In the genomic region with DNA sequence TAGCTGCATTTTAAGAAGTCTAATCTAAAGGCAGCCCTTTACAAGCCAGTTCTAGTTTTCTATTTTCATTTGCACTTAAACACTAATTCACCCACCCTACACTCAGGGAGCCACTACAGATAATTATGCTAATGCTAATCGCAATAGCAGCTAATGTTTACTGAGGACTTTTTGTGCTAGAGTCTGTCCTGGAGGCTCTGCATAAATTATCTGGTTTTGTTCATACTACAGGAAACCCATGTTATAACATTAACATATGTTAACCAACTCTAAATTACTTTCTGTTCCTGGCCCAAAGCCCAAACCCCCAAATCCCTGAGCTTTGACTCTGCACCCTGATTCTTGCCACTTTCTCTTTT, we compare ENCODE assay signal across 8 cellular contexts. TPM values are rescaled to one million over a fixed set of nuclear protein-coding genes. Genes with fewer than 3 reads are reported as not detected.
DNase-seq lines count a peak whose midpoint lies in the region; ATAC-seq and TF ChIP-seq lines count a peak whose summit lies in the region.

No MANE protein-coding gene starts in this region.

- DNase-seq in GM06990 (ENCODE audit: extremely low read depth, insufficient read length) (no peak), HFF-Myc (ENCODE audit: extremely low read depth, low read depth) (no peak), thoracic aorta (ENCODE audit: low spot score) (no peak), NCI-H774 (lab: John Stamatoyannopoulos, UW) (no peak), NCI-H1092 (lab: John Stamatoyannopoulos, UW) (no peak), posterior cingulate gyrus (no peak)

- H3K27ac ChIP-seq in iPS-18a (ENCODE audit: low read length) (no peak overlapping the region), thoracic aorta (no peak overlapping the region)

- ATAC-seq in thoracic aorta (ENCODE audit: insufficient number of reproducible peaks, low FRiP score, low read depth): no peak

- H3K36me3 ChIP-seq in GM06990 (ENCODE audit: control insufficient read depth, insufficient read depth, low read length): no peaks in the 10 kb centered on the region
- no peaks in the 10 kb centered on the region for H3K36me3 ChIP-seq in iPS-18a (ENCODE audit: control insufficient read depth, low read depth, low read length)
- H3K36me3 ChIP-seq in thoracic aorta: no peaks in the 10 kb centered on the region

- no peaks in the 10 kb centered on the region for H3K9me3 ChIP-seq in iPS-18a (ENCODE audit: control insufficient read depth, low read depth, low read length)
- no peaks in the 10 kb centered on the region for H3K9me3 ChIP-seq in thoracic aorta

- H3K27me3 ChIP-seq in GM06990 (replicated peaks; ENCODE audit: control insufficient read depth, insufficient read depth, low read length) (no peaks in the 10 kb centered on the region), iPS-18a (ENCODE audit: control insufficient read depth, insufficient read depth, low read length) (peaks cover 23% of the 10 kb centered on the region), thoracic aorta (replicated peaks; ENCODE audit: insufficient read depth) (no peaks in the 10 kb centered on the region)

- H3K4me1 ChIP-seq in iPS-18a (ENCODE audit: control insufficient read depth, low read depth, low read length): peaks cover 12% of the 10 kb centered on the region
- no peaks in the 10 kb centered on the region for H3K4me1 ChIP-seq in thoracic aorta (ENCODE audit: control insufficient read depth in 1 of 2, low read depth in 2 of 2)

- H3K4me3 ChIP-seq in GM06990 (replicated peaks; ENCODE audit: low read depth, low read length): peak overlapping the region; percentile 74
- peak overlapping the region; percentile 41 for H3K4me3 ChIP-seq in HFF-Myc (replicated peaks; ENCODE audit: low read depth, low read length)
- peak overlapping the region; percentile 57 for H3K4me3 ChIP-seq in WI38 (ENCODE audit: low read depth, low read length)
- peak overlapping the region; percentile 85 for H3K4me3 ChIP-seq in iPS-18a (ENCODE audit: low read length)
- H3K4me3 ChIP-seq in thoracic aorta: peak overlapping the region; percentile 73

- intact Hi-C loops in posterior cingulate gyrus (cut with DNase I): no loop called here

- TF ChIP-seq CTCF in GM06990 (IDR thresholded peaks at IDR 0.05; ENCODE audit: insufficient read depth, low read length, poor library complexity, severe bottlenecking) (no peak), HFF-Myc (IDR thresholded peaks at IDR 0.05; ENCODE audit: low read depth, low read length, missing control alignments) (no peak), WI38 (IDR thresholded peaks at IDR 0.05; ENCODE audit: low read depth, low read length) (no peak), thoracic aorta (IDR thresholded peaks at IDR 0.05) (no peak)

- H3K9ac ChIP-seq in iPS-18a (ENCODE audit: low read length): no peak overlapping the region

RNA-seq across cellular contexts. Expression of a gene that starts 0.5 kb away (rescaled TPM):
- 1 to 10 TPM in 1 of 2 donors, under 1 TPM in 1; 0.81 to 4.9 TPM for total RNA-seq in thoracic aorta
